In genomic region chr7:2751086-2751485, GRCh38 we compare ENCODE assay signal across 20 cellular contexts.
"Had no signal": no experiment of that assay in that cellular context is flagged by ENCODE, and none has a peak within 500 bp of the region (broad histone marks: within the 10 kb centered on the region; RNA-seq: fewer than 3 reads in every experiment).

No MANE protein-coding gene starts in this region.

- H3K36me3 ChIP-seq: heart right ventricle, lower lobe of right lung, neural progenitor cell, tibial nerve, uterus, WERI-Rb-1 had no signal

- H3K4me1 ChIP-seq: lower lobe of right lung, neural progenitor cell, tibial nerve had no signal

- H3K27ac ChIP-seq: lower lobe of right lung, neural progenitor cell, tibial nerve, uterus, WERI-Rb-1 had no signal

- H3K4me3 ChIP-seq: heart right ventricle, lower lobe of right lung, neural progenitor cell, tibial nerve, uterus had no signal

- DNase-seq: activated CD4-positive, alpha-beta T cell treated with anti-CD3 and anti-CD28 coated beads for 36 hours; activated CD4-positive, alpha-beta T cell treated with anti-CD3 and anti-CD28 coated beads, Interleukin-2, amount 50 U/mL, for 48 hours; activated CD8-positive, alpha-beta memory T cell treated with anti-CD3 and anti-CD28 coated beads, Interleukin-2, amount 50 U/mL, for 48 hours; activated naive CD4-positive, alpha-beta T cell; activated T-cell treated with anti-CD3 and anti-CD28 coated beads, Interleukin-2, amount 50 U/mL, for 4 hours; cortex of kidney; heart right ventricle; islet precursor cell; left cardiac atrium; lower lobe of right lung; naive thymus-derived CD8-positive, alpha-beta T cell; posterior cingulate gyrus; stimulated activated CD4-positive, alpha-beta T cell treated with anti-CD3 and anti-CD28 coated beads, Interleukin-12 subunit alpha, Interleukin-12 subunit beta, amount 100 ng/mL, for 4 hours; stimulated activated CD4-positive, alpha-beta T cell treated with anti-CD3 and anti-CD28 coated beads, Interleukin-4, amount 100 ng/mL, for 4 hours; stimulated activated naive CD8-positive, alpha-beta T cell treated with anti-CD3 and anti-CD28 coated beads, Interleukin-15, amount 100 ng/mL, for 72 hours; T-cell; uterus; WERI-Rb-1 had no signal

- H3K27me3 ChIP-seq: heart right ventricle, neural progenitor cell, tibial nerve, uterus had no signal

- ATAC-seq: activated CD4-positive, alpha-beta T cell treated with anti-CD3 and anti-CD28 coated beads for 36 hours; activated T-cell treated with anti-CD3 and anti-CD28 coated beads, Interleukin-2, amount 50 U/mL, for 4 hours; lower lobe of right lung; naive thymus-derived CD8-positive, alpha-beta T cell; stimulated activated naive CD8-positive, alpha-beta T cell treated with anti-CD3 and anti-CD28 coated beads, Interleukin-15, amount 100 ng/mL, for 72 hours; T-cell had no signal

- H3K9me3 ChIP-seq: lower lobe of right lung, tibial nerve, uterus had no signal
